In genomic region chr22:42077486-42078125, GRCh38 we compare ENCODE assay signal across 1 cellular context.
TF ChIP-seq lines count a peak whose summit lies in the region.

No MANE protein-coding gene starts in this region.

TF ChIP-seq in H1, 55 proteins besides CTCF, POLR2A, EP300 and RAD21:
- no peak for TF ChIP-seq SIRT6 (IDR thresholded peaks at IDR 0.05; ENCODE audit: low read length)
- no peak for TF ChIP-seq RBBP5 (IDR thresholded peaks at IDR 0.05; ENCODE audit: borderline replicate concordance, low read depth, low read length)
- TF ChIP-seq BACH1 (IDR thresholded peaks at IDR 0.05; ENCODE audit: low read length), result no peak
- no peak for TF ChIP-seq USF2 (IDR thresholded peaks at IDR 0.05; ENCODE audit: low read length)
- no peak for TF ChIP-seq KDM1A (IDR thresholded peaks at IDR 0.05; ENCODE audit: borderline replicate concordance, low read length)
- TF ChIP-seq TAF1 (IDR thresholded peaks at IDR 0.05; ENCODE audit: low read depth, low read length), result no peak
- TF ChIP-seq SP1 (IDR thresholded peaks at IDR 0.05; ENCODE audit: low read depth, low read length), result no peak
- TF ChIP-seq CHD2 (IDR thresholded peaks at IDR 0.05; ENCODE audit: low read length), result no peak
- no peak for TF ChIP-seq POU5F1 (IDR thresholded peaks at IDR 0.05; ENCODE audit: low read depth, low read length)
- TF ChIP-seq CHD1 (IDR thresholded peaks at IDR 0.05; ENCODE audit: low read depth, low read length), result no peak
- TF ChIP-seq RNF2 (IDR thresholded peaks at IDR 0.05; ENCODE audit: borderline replicate concordance, low read depth, low read length, missing control alignments, poor library complexity, severe bottlenecking), result no peak
- no peak for TF ChIP-seq HDAC6 (IDR thresholded peaks at IDR 0.05; ENCODE audit: low read depth, low read length)
- TF ChIP-seq HDAC2 (IDR thresholded peaks at IDR 0.05; ENCODE audit: borderline replicate concordance in 1 of 2, low read depth in 2 of 2, low read length in 2 of 2), result no peak
- TF ChIP-seq KDM5A (IDR thresholded peaks at IDR 0.05; ENCODE audit: low read length), result no peak
- TF ChIP-seq MAFK (IDR thresholded peaks at IDR 0.05; ENCODE audit: low read depth, low read length), result no peak
- no peak for TF ChIP-seq CTBP2 (IDR thresholded peaks at IDR 0.05; ENCODE audit: borderline replicate concordance, insufficient read depth, insufficient read length, low read length)
- no peak for TF ChIP-seq BRCA1 (IDR thresholded peaks at IDR 0.05; ENCODE audit: low read depth, low read length)
- TF ChIP-seq TEAD4 (IDR thresholded peaks at IDR 0.05; ENCODE audit: low read depth, low read length), result no peak
- no peak for TF ChIP-seq SAP30 (IDR thresholded peaks at IDR 0.05; ENCODE audit: insufficient read depth, insufficient replicate concordance, low read length)
